16 cellular contexts compared by ENCODE assay signal in the genomic region with DNA sequence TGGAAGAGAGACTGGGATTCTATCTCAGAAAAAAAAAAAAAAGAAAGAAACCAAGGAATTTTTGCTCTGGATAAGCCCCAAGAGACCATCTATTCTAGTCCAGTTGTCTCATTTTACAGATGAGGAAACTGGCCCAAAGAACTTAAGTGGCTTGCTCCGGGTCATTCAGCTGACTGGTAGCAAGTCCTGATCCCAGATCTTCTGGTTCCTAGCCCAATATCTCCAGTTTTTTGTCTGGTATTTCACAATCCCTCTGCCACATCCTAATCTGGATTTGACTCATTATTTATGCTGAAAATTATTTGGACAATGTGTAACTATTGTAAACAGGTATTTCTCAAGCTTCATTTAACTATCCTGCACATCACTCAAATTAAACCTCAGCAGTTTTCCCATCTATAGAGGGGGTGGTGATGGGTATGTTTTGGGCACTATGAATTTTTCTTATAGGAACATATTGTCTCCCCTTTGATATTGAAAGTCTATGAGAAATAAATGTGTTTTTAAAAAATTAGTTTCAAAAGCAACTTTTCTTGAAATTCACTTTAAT. TPM values are rescaled to one million over a fixed set of nuclear protein-coding genes. Genes with fewer than 3 reads are reported as not detected.
DNase-seq lines count a peak whose midpoint lies in the region; ATAC-seq and TF ChIP-seq lines count a peak whose summit lies in the region.
"Had no signal": no experiment of that assay in that cellular context is flagged by ENCODE, and none has a peak within 500 bp of the region (broad histone marks: within the 10 kb centered on the region; RNA-seq: fewer than 3 reads in every experiment).

No MANE protein-coding gene starts in this region.

- DNase-seq in Right ventricle myocardium superior (no peak), cardiac septum (ENCODE audit: low spot score) (no peak), choroid plexus epithelial cell (ENCODE audit: low read depth) (peak; percentile 45), aorta (no peak), NCI-H1417 (lab: John Stamatoyannopoulos, UW) (no peak)
- DNase-seq: activated CD4-positive, alpha-beta T cell treated with anti-CD3 and anti-CD28 coated beads for 1 hour; activated CD8-positive, alpha-beta memory T cell treated with anti-CD3 and anti-CD28 coated beads, Interleukin-2, amount 50 U/mL, for 4 hours; activated naive CD4-positive, alpha-beta T cell treated with Interleukin-2 at 50 U/mL for 16 hours; effector CD4-positive, alpha-beta T cell; GF-D8; NCI-H1092 treated with DMSO at 0.1 percent for 48 hours; stimulated activated CD4-positive, alpha-beta T cell treated with anti-CD3 and anti-CD28 coated beads, Interleukin-2, amount 100 ng/mL, for 48 hours had no signal

- no peak overlapping the region for H3K4me3 ChIP-seq in choroid plexus epithelial cell (ENCODE audit: low read depth, low read length)
- H3K4me3 ChIP-seq in liver (ENCODE audit: low read depth in 1 of 3, low read length in 3 of 3) = no peak overlapping the region
- no peak overlapping the region for H3K4me3 ChIP-seq in aorta (ENCODE audit: low read length in 2 of 2)
- H3K4me3 ChIP-seq: neural progenitor cell had no signal

- ATAC-seq in Right ventricle myocardium superior (ENCODE audit: poor library complexity) (peak; percentile 49), aorta (ENCODE audit: low FRiP score) (peak; percentile 80), HG02973 (IDR thresholded peaks at IDR 0.05; ENCODE audit: unreplicated experiment) (no peak)
- ATAC-seq in activated CD4-positive, CD25-positive, alpha-beta regulatory T cell treated with anti-CD3 and anti-CD28 coated beads, Interleukin-2, amount 50 U/mL, for 24 hours = no peak

- no peaks in the 10 kb centered on the region for H3K36me3 ChIP-seq in liver (ENCODE audit: control insufficient read depth in 4 of 4, insufficient read depth in 3 of 4, low read depth in 1 of 4, low read length in 3 of 4)
- H3K36me3 ChIP-seq in aorta (ENCODE audit: control insufficient read depth in 1 of 2, insufficient read depth in 2 of 2, low read length in 1 of 2) = no peaks in the 10 kb centered on the region
- H3K36me3 ChIP-seq: neural progenitor cell had no signal

- intact Hi-C loops in Right ventricle myocardium superior (cut with DNase I) = no loop called here
- intact Hi-C loops in cardiac septum (cut with DNase I) = loop anchor here (5.0 kb wide), 1 partner anchor 43 kb away; the partner anchor contains the start of gene PPP2R5E
- intact Hi-C loops in aorta (cut with DNase I) = loop anchor here in 1 of 2 donors (5.0 kb wide), 1 partner anchor 43 kb away; the partner anchor contains the start of gene PPP2R5E

- WGBS in liver = 52% methylated on average over 1 of the region's 1 CpG
- 46 to 47% methylated on average over 1 of the region's 1 CpG for WGBS in aorta, 2 donors

- H3K27me3 ChIP-seq in liver (ENCODE audit: control insufficient read depth in 4 of 4, insufficient read depth in 4 of 4, low read length in 3 of 4) = no peaks in the 10 kb centered on the region
- H3K27me3 ChIP-seq in aorta (ENCODE audit: control insufficient read depth in 1 of 2, insufficient read depth in 2 of 2, low read length in 1 of 2) = no peaks in the 10 kb centered on the region
- H3K27me3 ChIP-seq: neural progenitor cell had no signal

- no peak overlapping the region for H3K9ac ChIP-seq in liver (ENCODE audit: low read depth in 1 of 2, low read length in 2 of 2)
- H3K9ac ChIP-seq: neural progenitor cell had no signal

- H3K4me1 ChIP-seq in liver (ENCODE audit: control insufficient read depth in 4 of 4, insufficient read depth in 4 of 4, low read length in 3 of 4) (peaks cover 0 to 4% (median under 1%) of the 10 kb centered on the region in 4 donors), aorta (ENCODE audit: control insufficient read depth in 1 of 2, insufficient read depth in 2 of 2, low read length in 2 of 2) (peaks cover 2 to 11% of the 10 kb centered on the region in 2 donors)

- peak overlapping the region in 1 of 2 donors; percentile 7 for H3K27ac ChIP-seq in liver (ENCODE audit: low read depth in 1 of 2, low read length in 2 of 2)
- no peak overlapping the region for H3K27ac ChIP-seq in aorta (ENCODE audit: low read depth in 1 of 2, low read length in 2 of 2)
- H3K27ac ChIP-seq: neural progenitor cell had no signal

- H3K9me3 ChIP-seq in liver (ENCODE audit: control insufficient read depth in 4 of 4, low read length in 3 of 4) = no peaks in the 10 kb centered on the region
- no peaks in the 10 kb centered on the region for H3K9me3 ChIP-seq in aorta (ENCODE audit: control insufficient read depth, low read length)

- TF ChIP-seq CTCF in choroid plexus epithelial cell (conservative IDR thresholded peaks at IDR 0.05; ENCODE audit: low read depth, low read length) = no peak
- no peak for TF ChIP-seq CTCF in liver (IDR thresholded peaks at IDR 0.05; ENCODE audit: low read depth, low read length, missing input control)

- peak in 1 of 2 donors; percentile 20 for TF ChIP-seq RAD21 in liver (IDR thresholded peaks at IDR 0.05)

TF ChIP-seq in liver, 16 proteins besides CTCF, POLR2A, EP300 and RAD21:
- TF ChIP-seq FOXA1 (IDR thresholded peaks at IDR 0.05) (no peak), JUND (IDR thresholded peaks at IDR 0.05) (peak in 1 of 2 donors; percentile 26), TAF1 (conservative IDR thresholded peaks at IDR 0.05) (no peak), HNF4G (IDR thresholded peaks at IDR 0.05) (no peak), MAX (IDR thresholded peaks at IDR 0.05) (no peak), YY1 (IDR thresholded peaks at IDR 0.05) (no peak), RXRA (IDR thresholded peaks at IDR 0.05) (peak in 1 of 2 donors; percentile 50), ZBTB33 (IDR thresholded peaks at IDR 0.05) (no peak), FOXA2 (IDR thresholded peaks at IDR 0.05) (peak; percentile 35), SP1 (IDR thresholded peaks at IDR 0.05) (no peak), EGR1 (IDR thresholded peaks at IDR 0.05; ENCODE audit: low read depth in 2 of 2) (no peak), GABPA (IDR thresholded peaks at IDR 0.05 in 1 of 2, conservative IDR thresholded peaks at IDR 0.05 in 1 of 2) (no peak), ATF3 (IDR thresholded peaks at IDR 0.05) (no peak), HNF4A (conservative IDR thresholded peaks at IDR 0.05) (peak in 1 of 2 donors; percentile 32), REST (IDR thresholded peaks at IDR 0.05) (no peak), NR2F2 (IDR thresholded peaks at IDR 0.05) (peak; percentile 33)

RNA-seq across cellular contexts. Expression of gene PPP2R5E, which starts 43.4 kb away (rescaled TPM):
- total RNA-seq in Right ventricle myocardium superior (32.9 TPM), cardiac septum (40.3 TPM), liver (10 to 100 TPM in 1 of 2 donors, 1 to 10 TPM in 1; 10.0 to 13.1 TPM), aorta (10 to 100 TPM; 35.5 to 42.1 TPM)
- polyA plus RNA-seq in liver (1 to 10 TPM; 6.0 to 6.9 TPM), aorta (10 to 100 TPM; 11.0 to 14.7 TPM)

Comparison
In these comparisons a context has a peak if more than half of its experiments do, and no peak if none do; other contexts are left out.
1. ATAC-seq: peak in Right ventricle myocardium superior (single experiment) and aorta (single experiment); none in activated CD4-positive, CD25-positive, alpha-beta regulatory T cell treated with anti-CD3 and anti-CD28 coated beads, Interleukin-2, amount 50 U/mL, for 24 hours (0 of 2) and HG02973 (single experiment).